ENCODE assay signal across 17 cellular contexts in the genomic region with DNA sequence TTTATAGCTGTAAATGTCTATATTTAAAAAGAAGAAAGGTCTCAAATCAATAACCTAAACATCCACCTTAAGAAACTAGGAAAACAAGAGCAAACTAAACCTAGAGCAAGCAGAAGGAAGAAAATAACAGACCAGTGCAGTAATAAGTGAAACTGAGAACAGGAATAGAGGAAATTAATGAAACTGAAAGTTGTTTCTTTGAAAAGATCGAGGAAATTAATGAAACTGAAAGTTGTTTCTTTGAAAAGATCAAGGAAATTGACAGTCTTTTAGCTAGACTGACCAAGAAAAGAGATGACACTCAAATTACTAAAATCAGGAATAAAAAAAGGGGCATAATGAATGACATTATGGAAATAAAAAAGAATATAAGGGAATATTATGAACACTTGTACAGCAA. TPM values are rescaled to one million over a fixed set of nuclear protein-coding genes. Genes with fewer than 3 reads are reported as not detected.
DNase-seq lines count a peak whose midpoint lies in the region; ATAC-seq and TF ChIP-seq lines count a peak whose summit lies in the region.
"Had no signal": no experiment of that assay in that cellular context is flagged by ENCODE, and none has a peak within 500 bp of the region (broad histone marks: within the 10 kb centered on the region; RNA-seq: fewer than 3 reads in every experiment).

No MANE protein-coding gene starts in this region.

- H3K27me3 Mint-ChIP-seq in T-helper 2 cell treated with Interferon-gamma antibody and Interleukin-4, amounts not matched to agents 5 μg/mL and 100 μg/mL, for 36 hours (ENCODE audit: low read depth): peaks cover 26% of the 10 kb centered on the region
- peaks cover 0 to 3% (median 1%) of the 10 kb centered on the region in 3 donors for H3K27me3 Mint-ChIP-seq in immature natural killer cell (ENCODE audit: low read depth in 3 of 3)

- CTCF ChIA-PET in HEK293 (lab: Yijun Ruan, JAX): no interaction called here

- no peak overlapping the region for H3K4me3 ChIP-seq in HEK293 (ENCODE audit: low read depth, low read length)
- H3K4me3 ChIP-seq: psoas muscle, SK-N-MC had no signal

- H3K4me3 Mint-ChIP-seq in T-helper 2 cell treated with Interferon-gamma antibody and Interleukin-4, amounts not matched to agents 5 μg/mL and 100 μg/mL, for 36 hours: peak overlapping the region; percentile 60
- peak overlapping the region; percentile 74 to 93 (median 81) for H3K4me3 Mint-ChIP-seq in immature natural killer cell
- H3K4me3 Mint-ChIP-seq: neural crest cell had no signal

- peaks cover 30% of the 10 kb centered on the region for H3K9me3 Mint-ChIP-seq in T-helper 2 cell treated with Interferon-gamma antibody and Interleukin-4, amounts not matched to agents 5 μg/mL and 100 μg/mL, for 36 hours
- peaks cover 0 to 6% (median 0%) of the 10 kb centered on the region in 6 donors for H3K9me3 Mint-ChIP-seq in immature natural killer cell

- peaks cover 11% of the 10 kb centered on the region for H3K36me3 Mint-ChIP-seq in T-helper 2 cell treated with Interferon-gamma antibody and Interleukin-4, amounts not matched to agents 5 μg/mL and 100 μg/mL, for 36 hours (ENCODE audit: low read depth)
- H3K36me3 Mint-ChIP-seq in immature natural killer cell: no peaks in the 10 kb centered on the region

- peaks cover 45% of the 10 kb centered on the region for H3K4me1 Mint-ChIP-seq in T-helper 2 cell treated with Interferon-gamma antibody and Interleukin-4, amounts not matched to agents 5 μg/mL and 100 μg/mL, for 36 hours (ENCODE audit: low read depth)
- H3K4me1 Mint-ChIP-seq in immature natural killer cell: peaks cover 17 to 22% of the 10 kb centered on the region in 2 donors
- H3K4me1 Mint-ChIP-seq: neural crest cell had no signal

- H3K9me3 ChIP-seq in HEK293 (ENCODE audit: control insufficient read depth, insufficient read depth, low read depth, low read length): no peaks in the 10 kb centered on the region; the same call in 1 of the 2 replicates
- H3K9me3 ChIP-seq: psoas muscle had no signal

- ATAC-seq in GM19023 (IDR thresholded peaks at IDR 0.05; ENCODE audit: unreplicated experiment) (no peak), HG03039 (IDR thresholded peaks at IDR 0.05; ENCODE audit: unreplicated experiment) (no peak)
- ATAC-seq: psoas muscle had no signal

- DNase-seq in SIG-M5 treated with dmso at 0.1 percent for 504 hours (lab: John Stamatoyannopoulos, UW; ENCODE audit: unreplicated experiment): peak; percentile 58
- DNase-seq in SIG-M5 (lab: John Stamatoyannopoulos, UW): no peak
- no peak for DNase-seq in T-helper 2 cell treated with Interferon-gamma antibody and Interleukin-4, amounts not matched to agents 5 μg/mL and 100 μg/mL, for 36 hours (ENCODE audit: low spot score)
- DNase-seq in immature natural killer cell: peak; percentile 26 to 45 (median 42)
- no peak for DNase-seq in NCI-H774 (lab: John Stamatoyannopoulos, UW)
- DNase-seq: 8988T; C1 segment of cervical spinal cord; head of caudate nucleus; KG1; NCI-H1436; psoas muscle; stimulated activated CD4-positive, alpha-beta T cell treated with anti-CD3 and anti-CD28 coated beads, Interleukin-12 subunit alpha, Interleukin-12 subunit beta, amount 100 ng/mL, for 4 hours had no signal

- no peak overlapping the region for H3K27ac ChIP-seq in HEK293 (ENCODE audit: extremely low read depth, low read depth, low read length)
- H3K27ac ChIP-seq: psoas muscle, SK-N-MC had no signal

- H3K36me3 ChIP-seq in HEK293 (ENCODE audit: control insufficient read depth in 2 of 2, insufficient read depth in 1 of 2, low read length in 2 of 2): no peaks in the 10 kb centered on the region

- POLR2A ChIA-PET in HEK293 (lab: Yijun Ruan, JAX): no interaction called here

- peak overlapping the region; percentile 73 for H3K27ac Mint-ChIP-seq in T-helper 2 cell treated with Interferon-gamma antibody and Interleukin-4, amounts not matched to agents 5 μg/mL and 100 μg/mL, for 36 hours
- H3K27ac Mint-ChIP-seq in immature natural killer cell: peak overlapping the region; percentile 85 to 97 (median 91)

- no peak for TF ChIP-seq CTCF in HEK293 (tag by site-specific recombination; IDR thresholded peaks at IDR 0.05)

- H3K4me1 ChIP-seq in HEK293 (ENCODE audit: control insufficient read depth, insufficient read depth, low read length): peaks cover 4% of the 10 kb centered on the region; the same call in 1 of the 2 replicates
- H3K4me1 ChIP-seq: psoas muscle had no signal

TF ChIP-seq in HEK293, 187 proteins besides CTCF, POLR2A, EP300 and RAD21:
- TF ChIP-seq PRDM1 (tag by site-specific recombination; IDR thresholded peaks at IDR 0.05) (peak; percentile 69), ZBTB17 (tag by site-specific recombination; IDR thresholded peaks at IDR 0.05) (no peak), YY1 (tag by site-specific recombination; IDR thresholded peaks at IDR 0.05) (no peak)

RNA-seq across cellular contexts. Expression of gene SLFN5, which starts 46.4 kb away (rescaled TPM):
- polyA plus RNA-seq in immature natural killer cell: 100 to 1,000 TPM in 1 of 3 donors, 10 to 100 TPM in 2; 38.5 to 156 (median 84.2) TPM

Comparison
In these comparisons a context has a peak if more than half of its experiments do, and no peak if none do; other contexts are left out.
1. DNase-seq: peak in SIG-M5 treated with dmso at 0.1 percent for 504 hours (single experiment) and immature natural killer cell (3 of 3); none in SIG-M5 (single experiment), T-helper 2 cell treated with Interferon-gamma antibody and Interleukin-4, amounts not matched to agents 5 μg/mL and 100 μg/mL, for 36 hours (single experiment) and NCI-H774 (single experiment).